14 cellular contexts compared by ENCODE assay signal in genomic region chr15:67197364-67197695, GRCh38. TPM values are rescaled to one million over a fixed set of nuclear protein-coding genes. Genes with fewer than 3 reads are reported as not detected.
A peak's percentile ranks its signal among the peaks of the same experiment; 100 is the strongest.
DNase-seq lines count a peak whose midpoint lies in the region; ATAC-seq and TF ChIP-seq lines count a peak whose summit lies in the region.
"Had no signal": no experiment of that assay in that cellular context is flagged by ENCODE, and none has a peak within 500 bp of the region (broad histone marks: within the 10 kb centered on the region; RNA-seq: fewer than 3 reads in every experiment).

No MANE protein-coding gene starts in this region.

- H3K9me3 ChIP-seq in RWPE2 (ENCODE audit: severe bottlenecking), result no peaks in the 10 kb centered on the region
- no peaks in the 10 kb centered on the region for H3K9me3 ChIP-seq in gastrocnemius medialis
- no peaks in the 10 kb centered on the region for H3K9me3 ChIP-seq in lower lobe of right lung
- H3K9me3 ChIP-seq: Peyer's patch had no signal

- TF ChIP-seq CTCF in RWPE2 (IDR thresholded peaks at IDR 0.05; ENCODE audit: poor library complexity, severe bottlenecking), result no peak
- no peak for TF ChIP-seq CTCF in gastrocnemius medialis (IDR thresholded peaks at IDR 0.05 in 4 of 5, conservative IDR thresholded peaks at IDR 0.05 in 1 of 5)
- no peak for TF ChIP-seq CTCF in lower lobe of right lung (IDR thresholded peaks at IDR 0.05)

- H3K9me3 Mint-ChIP-seq in T-helper 1 cell treated with Interleukin-12 subunit alpha and Interleukin-12 subunit beta and Interleukin-4 antibody, amounts not matched to agents 30 μg/mL and 1 μg/mL, for 36 hours, result no peaks in the 10 kb centered on the region
- H3K9me3 Mint-ChIP-seq: activated naive CD8-positive, alpha-beta T cell treated with anti-CD3 and anti-CD28 coated beads, Interleukin-2, amount 50 U/mL, for 24 hours; dendritic cell treated with granulocyte-macrophage colony-stimulating factor and Interleukin-4, amounts not matched to agents 40 ng/mL and 50 ng/mL, for 4 days had no signal

- H3K36me3 ChIP-seq in RWPE2 (ENCODE audit: low read depth) (peaks cover 36% of the 10 kb centered on the region), gastrocnemius medialis (no peaks in the 10 kb centered on the region), lower lobe of right lung (peaks cover 32% of the 10 kb centered on the region)

- H3K4me3 Mint-ChIP-seq in T-helper 1 cell treated with Interleukin-12 subunit alpha and Interleukin-12 subunit beta and Interleukin-4 antibody, amounts not matched to agents 30 μg/mL and 1 μg/mL, for 36 hours, result no peak overlapping the region
- H3K4me3 Mint-ChIP-seq: activated naive CD8-positive, alpha-beta T cell treated with anti-CD3 and anti-CD28 coated beads, Interleukin-2, amount 50 U/mL, for 24 hours; dendritic cell treated with granulocyte-macrophage colony-stimulating factor and Interleukin-4, amounts not matched to agents 40 ng/mL and 50 ng/mL, for 4 days had no signal

- H3K27me3 ChIP-seq in RWPE2 (ENCODE audit: insufficient read depth, poor library complexity, severe bottlenecking), result no peaks in the 10 kb centered on the region
- no peaks in the 10 kb centered on the region for H3K27me3 ChIP-seq in gastrocnemius medialis
- H3K27me3 ChIP-seq in lower lobe of right lung (ENCODE audit: low read depth), result no peaks in the 10 kb centered on the region
- H3K27me3 ChIP-seq: Peyer's patch had no signal

- peaks cover 60% of the 10 kb centered on the region for H3K36me3 Mint-ChIP-seq in T-helper 1 cell treated with Interleukin-12 subunit alpha and Interleukin-12 subunit beta and Interleukin-4 antibody, amounts not matched to agents 30 μg/mL and 1 μg/mL, for 36 hours (ENCODE audit: low read depth)

- no peak for DNase-seq in T-helper 1 cell
- DNase-seq in RWPE2 (ENCODE audit: low spot score), result no peak
- peak; percentile 28 for DNase-seq in fibroblast of peridontal ligament (ENCODE audit: extremely low read depth)
- DNase-seq in gastrocnemius medialis, result no peak
- DNase-seq in glomerular visceral epithelial cell (ENCODE audit: extremely low spot score), result no peak
- DNase-seq in lower lobe of right lung, result no peak
- DNase-seq: activated CD8-positive, alpha-beta memory T cell treated with anti-CD3 and anti-CD28 coated beads for 24 hours; activated naive CD8-positive, alpha-beta T cell treated with anti-CD3 and anti-CD28 coated beads, Interleukin-2, amount 50 U/mL, for 24 hours; NCI-H1417 had no signal

- peak overlapping the region; percentile 62 for H3K27ac Mint-ChIP-seq in T-helper 1 cell treated with Interleukin-12 subunit alpha and Interleukin-12 subunit beta and Interleukin-4 antibody, amounts not matched to agents 30 μg/mL and 1 μg/mL, for 36 hours
- H3K27ac Mint-ChIP-seq: dendritic cell treated with granulocyte-macrophage colony-stimulating factor and Interleukin-4, amounts not matched to agents 40 ng/mL and 50 ng/mL, for 4 days had no signal

- H3K27ac ChIP-seq in RWPE2 (ENCODE audit: poor library complexity, severe bottlenecking) (no peak overlapping the region), gastrocnemius medialis (peak overlapping the region; percentile 91 to 99 (median 96)), lower lobe of right lung (no peak overlapping the region)
- H3K27ac ChIP-seq: 22Rv1 had no signal

- TF ChIP-seq POLR2A in gastrocnemius medialis (IDR thresholded peaks at IDR 0.05), result no peak

- peaks cover 35% of the 10 kb centered on the region for H3K4me1 Mint-ChIP-seq in T-helper 1 cell treated with Interleukin-12 subunit alpha and Interleukin-12 subunit beta and Interleukin-4 antibody, amounts not matched to agents 30 μg/mL and 1 μg/mL, for 36 hours (ENCODE audit: low read depth)

- in situ Hi-C loops in gastrocnemius medialis (cut with MboI; ENCODE audit: low sequenced_read_pairs in 4 of 4), result loop anchor here in 1 of 4 donors (10.0 kb wide), 1 partner anchor 123 kb away; no protein-coding TSS in a partner anchor

- H3K27me3 Mint-ChIP-seq in T-helper 1 cell treated with Interleukin-12 subunit alpha and Interleukin-12 subunit beta and Interleukin-4 antibody, amounts not matched to agents 30 μg/mL and 1 μg/mL, for 36 hours (ENCODE audit: low read depth), result no peaks in the 10 kb centered on the region
- H3K27me3 Mint-ChIP-seq: activated naive CD8-positive, alpha-beta T cell treated with anti-CD3 and anti-CD28 coated beads, Interleukin-2, amount 50 U/mL, for 24 hours; dendritic cell treated with granulocyte-macrophage colony-stimulating factor and Interleukin-4, amounts not matched to agents 40 ng/mL and 50 ng/mL, for 4 days had no signal

- intact Hi-C loops in gastrocnemius medialis (cut with DNase I; ENCODE audit: low total_unique reads) (no loop called here), lower lobe of right lung (cut with DNase I) (no loop called here)

- H3K4me3 ChIP-seq in RWPE2 (ENCODE audit: severe bottlenecking) (no peak overlapping the region), gastrocnemius medialis (no peak overlapping the region), lower lobe of right lung (no peak overlapping the region)
- H3K4me3 ChIP-seq: Peyer's patch had no signal

- H3K4me1 ChIP-seq in RWPE2 (ENCODE audit: insufficient read depth, poor library complexity, severe bottlenecking) (no peaks in the 10 kb centered on the region), gastrocnemius medialis (peaks cover 79 to 84% of the 10 kb centered on the region in 2 donors), lower lobe of right lung (peaks cover 16% of the 10 kb centered on the region)

- ATAC-seq in RWPE2 (ENCODE audit: low read depth) (peak; percentile 3), gastrocnemius medialis (no peak), HG02678 (IDR thresholded peaks at IDR 0.05; ENCODE audit: unreplicated experiment) (no peak), lower lobe of right lung (no peak)
- ATAC-seq: activated naive CD8-positive, alpha-beta T cell treated with anti-CD3 and anti-CD28 coated beads, Interleukin-2, amount 50 U/mL, for 24 hours had no signal

RNA-seq across cellular contexts. Expression of gene AAGAB, which starts 57.1 kb away (rescaled TPM):
- total RNA-seq in gastrocnemius medialis (10 to 100 TPM; 29.4 to 39.2 (median 30.9) TPM), lower lobe of right lung (24.9 TPM)

RNA-seq across cellular contexts. Expression of gene IQCH, which starts 57.3 kb away (rescaled TPM):
- total RNA-seq in gastrocnemius medialis (under 1 TPM; 0.07 to 0.65 (median 0.32) TPM), lower lobe of right lung (2.3 TPM)

Comparison
In these comparisons a context has a peak if more than half of its experiments do, and no peak if none do; other contexts are left out.
1. H3K27ac ChIP-seq: peak in gastrocnemius medialis (4 of 4); none in RWPE2 (single experiment) and lower lobe of right lung (single experiment).